ENCODE assay signal across 22 cellular contexts in the genomic region with DNA sequence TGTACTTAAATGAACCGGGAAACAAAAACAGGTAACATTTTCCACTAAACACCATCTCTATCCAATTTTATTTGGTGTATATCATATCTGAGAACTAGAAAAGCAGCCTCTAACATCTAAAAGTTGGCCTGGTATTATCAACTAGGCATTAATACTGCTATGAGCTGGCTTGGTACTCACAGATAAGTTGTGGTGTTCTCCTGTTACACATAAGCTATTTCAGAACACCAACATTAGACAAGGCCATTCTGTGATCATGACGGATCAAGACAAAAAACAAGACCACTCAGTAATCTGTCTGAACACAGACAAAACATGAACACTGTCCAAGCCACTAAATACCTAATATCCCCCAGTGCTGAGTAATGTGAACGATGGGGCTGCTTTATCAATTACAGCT. TPM values are rescaled to one million over a fixed set of nuclear protein-coding genes. Genes with fewer than 3 reads are reported as not detected.
"Had no signal": no experiment of that assay in that cellular context is flagged by ENCODE, and none has a peak within 500 bp of the region (broad histone marks: within the 10 kb centered on the region; RNA-seq: fewer than 3 reads in every experiment).

No MANE protein-coding gene starts in this region.

- H3K27me3 ChIP-seq: esophagus squamous epithelium, neutrophil, pancreas, sigmoid colon, tibial nerve, upper lobe of left lung had no signal

- H3K4me1 ChIP-seq: esophagus squamous epithelium, pancreas, sigmoid colon, tibial nerve, upper lobe of left lung had no signal

- DNase-seq: cerebellar nuclear complex; cortex of kidney; effector memory CD8-positive, alpha-beta T cell; erythroblast; esophagus squamous epithelium; foreskin melanocyte; head of caudate nucleus; hippocampal formation; left cardiac atrium; natural killer cell; pancreas; sigmoid colon; small intestine; stimulated activated CD4-positive, alpha-beta T cell treated with anti-CD3 and anti-CD28 coated beads, Interleukin-15, amount 100 ng/mL, for 24 hours; stimulated activated CD4-positive, alpha-beta T cell treated with anti-CD3 and anti-CD28 coated beads, Interleukin-2, amount 100 ng/mL, for 48 hours; stimulated activated naive B cell treated with anti-CD40 and anti-IgM and Interleukin-4, amounts not matched to agents 10 μg/mL and 1 μg/mL and 100 μg/mL, for 72 hours; upper lobe of left lung had no signal

- ATAC-seq: effector memory CD8-positive, alpha-beta T cell; natural killer cell; pancreas; stimulated activated naive B cell treated with anti-CD40 and anti-IgM and Interleukin-4, amounts not matched to agents 10 μg/mL and 1 μg/mL and 100 μg/mL, for 72 hours had no signal

- H3K4me3 ChIP-seq: esophagus squamous epithelium, lung, pancreas, sigmoid colon, thoracic aorta, tibial nerve, upper lobe of left lung had no signal

- H3K27ac ChIP-seq: esophagus squamous epithelium, neutrophil, pancreas, sigmoid colon, thoracic aorta, tibial nerve, upper lobe of left lung had no signal

- H3K36me3 ChIP-seq: esophagus squamous epithelium, neutrophil, pancreas, sigmoid colon, thoracic aorta, tibial nerve, upper lobe of left lung had no signal

- H3K9me3 ChIP-seq: esophagus squamous epithelium, neutrophil, pancreas, sigmoid colon, thoracic aorta, tibial nerve, upper lobe of left lung had no signal

RNA-seq across cellular contexts. Expression of gene RIC3, which starts 11.9 kb away (rescaled TPM):
- total RNA-seq: dermis microvascular lymphatic vessel endothelial cell had no signal
